Comparison of ENCODE assay signal across 1 cellular context in the genomic region with DNA sequence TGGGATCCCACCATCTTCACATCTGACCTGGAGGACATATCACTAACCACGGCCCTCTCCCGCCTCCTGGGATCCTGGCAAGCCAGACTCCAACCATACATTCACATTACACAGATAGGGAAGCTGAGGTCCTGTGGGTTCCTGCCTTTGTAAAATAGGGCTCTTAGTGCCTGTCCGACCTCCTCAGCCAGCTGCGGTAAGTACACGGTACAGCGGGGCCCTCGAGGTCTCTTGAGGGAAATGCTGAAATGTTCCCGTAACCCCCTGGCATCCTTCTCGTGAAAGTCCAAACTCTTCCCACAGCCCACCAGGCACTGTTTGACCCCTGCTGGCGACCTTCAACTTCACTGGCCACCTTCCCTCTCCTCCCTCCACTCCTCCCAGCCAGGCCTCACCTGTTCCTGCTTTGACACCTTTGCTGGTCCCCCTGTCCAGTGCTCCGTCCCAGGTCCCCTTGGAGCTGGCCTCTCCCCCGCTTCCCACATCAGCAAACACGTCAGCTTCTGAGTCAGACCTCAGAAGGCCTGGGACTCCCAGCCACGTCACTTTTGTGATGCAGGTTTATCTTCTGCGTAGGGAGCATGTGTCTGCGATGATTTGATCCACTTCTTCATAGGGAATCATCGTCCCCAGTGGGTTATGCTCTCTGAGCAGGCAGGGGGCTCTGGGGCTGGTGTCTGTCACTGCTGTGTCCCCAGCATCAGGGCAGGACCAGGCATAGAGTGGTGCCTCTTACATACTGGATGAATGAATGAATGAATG.
TF ChIP-seq lines count a peak whose summit lies in the region.

No MANE protein-coding gene starts in this region.

TF ChIP-seq in K562, 482 proteins besides CTCF, POLR2A, EP300 and RAD21 (continues in another document):
- TF ChIP-seq STAG1 (CRISPR knock-in tag; IDR thresholded peaks at IDR 0.05; ENCODE audit: borderline replicate concordance), result no peak
- peak; percentile 96 for TF ChIP-seq ZNF24 (IDR thresholded peaks at IDR 0.05)
- TF ChIP-seq, protein P1, sequence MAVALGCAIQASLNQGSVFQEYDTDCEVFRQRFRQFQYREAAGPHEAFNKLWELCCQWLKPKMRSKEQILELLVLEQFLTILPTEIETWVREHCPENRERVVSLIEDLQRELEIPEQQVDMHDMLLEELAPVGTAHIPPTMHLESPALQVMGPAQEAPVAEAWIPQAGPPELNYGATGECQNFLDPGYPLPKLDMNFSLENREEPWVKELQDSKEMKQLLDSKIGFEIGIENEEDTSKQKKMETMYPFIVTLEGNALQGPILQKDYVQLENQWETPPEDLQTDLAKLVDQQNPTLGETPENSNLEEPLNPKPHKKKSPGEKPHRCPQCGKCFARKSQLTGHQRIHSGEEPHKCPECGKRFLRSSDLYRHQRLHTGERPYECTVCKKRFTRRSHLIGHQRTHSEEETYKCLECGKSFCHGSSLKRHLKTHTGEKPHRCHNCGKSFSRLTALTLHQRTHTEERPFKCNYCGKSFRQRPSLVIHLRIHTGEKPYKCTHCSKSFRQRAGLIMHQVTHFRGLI (CRISPR knock-in tag; IDR thresholded peaks at IDR 0.05), result no peak
- TF ChIP-seq, protein P2, sequence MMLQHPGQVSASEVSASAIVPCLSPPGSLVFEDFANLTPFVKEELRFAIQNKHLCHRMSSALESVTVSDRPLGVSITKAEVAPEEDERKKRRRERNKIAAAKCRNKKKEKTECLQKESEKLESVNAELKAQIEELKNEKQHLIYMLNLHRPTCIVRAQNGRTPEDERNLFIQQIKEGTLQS (IDR thresholded peaks at IDR 0.05), result peak; percentile 84
- TF ChIP-seq, protein P2 (CRISPR knock-in tag; conservative IDR thresholded peaks at IDR 0.05), result no peak; the same call in 1 of the 2 replicates
- TF ChIP-seq, protein P3, sequence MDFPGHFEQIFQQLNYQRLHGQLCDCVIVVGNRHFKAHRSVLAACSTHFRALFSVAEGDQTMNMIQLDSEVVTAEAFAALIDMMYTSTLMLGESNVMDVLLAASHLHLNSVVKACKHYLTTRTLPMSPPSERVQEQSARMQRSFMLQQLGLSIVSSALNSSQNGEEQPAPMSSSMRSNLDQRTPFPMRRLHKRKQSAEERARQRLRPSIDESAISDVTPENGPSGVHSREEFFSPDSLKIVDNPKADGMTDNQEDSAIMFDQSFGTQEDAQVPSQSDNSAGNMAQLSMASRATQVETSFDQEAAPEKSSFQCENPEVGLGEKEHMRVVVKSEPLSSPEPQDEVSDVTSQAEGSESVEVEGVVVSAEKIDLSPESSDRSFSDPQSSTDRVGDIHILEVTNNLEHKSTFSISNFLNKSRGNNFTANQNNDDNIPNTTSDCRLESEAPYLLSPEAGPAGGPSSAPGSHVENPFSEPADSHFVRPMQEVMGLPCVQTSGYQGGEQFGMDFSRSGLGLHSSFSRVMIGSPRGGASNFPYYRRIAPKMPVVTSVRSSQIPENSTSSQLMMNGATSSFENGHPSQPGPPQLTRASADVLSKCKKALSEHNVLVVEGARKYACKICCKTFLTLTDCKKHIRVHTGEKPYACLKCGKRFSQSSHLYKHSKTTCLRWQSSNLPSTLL (IDR thresholded peaks at IDR 0.05), result no peak
- no peak for TF ChIP-seq CBX5 (IDR thresholded peaks at IDR 0.05; ENCODE audit: borderline replicate concordance, low read depth)
- no peak for TF ChIP-seq POLR3G (IDR thresholded peaks at IDR 0.05; ENCODE audit: extremely low read depth, insufficient read length, insufficient replicate concordance)
- no peak for TF ChIP-seq NR4A1 (CRISPR knock-in tag; IDR thresholded peaks at IDR 0.05)
- TF ChIP-seq NR4A1 (tag; IDR thresholded peaks at IDR 0.05), result no peak
- TF ChIP-seq SMARCE1 (IDR thresholded peaks at IDR 0.05), result peak; percentile 56; the same call in 1 of the 2 replicates
- TF ChIP-seq EGR1 (conservative IDR thresholded peaks at IDR 0.05), result peak; percentile 41; the same call in 1 of the 2 replicates
- TF ChIP-seq TAF7 (tag; IDR thresholded peaks at IDR 0.05), result no peak
- TF ChIP-seq IRF2 (CRISPR knock-in tag; IDR thresholded peaks at IDR 0.05), result no peak
- TF ChIP-seq HDAC2 (IDR thresholded peaks at IDR 0.05), result no peak
- peak; percentile 95 for TF ChIP-seq CREM (IDR thresholded peaks at IDR 0.05; ENCODE audit: low read depth)
- 0 out of 2 replicates have a peak, but pooled peaks have one; percentile 54 for TF ChIP-seq NCOA1 (IDR thresholded peaks at IDR 0.05; ENCODE audit: low read depth)
- TF ChIP-seq, protein P4, sequence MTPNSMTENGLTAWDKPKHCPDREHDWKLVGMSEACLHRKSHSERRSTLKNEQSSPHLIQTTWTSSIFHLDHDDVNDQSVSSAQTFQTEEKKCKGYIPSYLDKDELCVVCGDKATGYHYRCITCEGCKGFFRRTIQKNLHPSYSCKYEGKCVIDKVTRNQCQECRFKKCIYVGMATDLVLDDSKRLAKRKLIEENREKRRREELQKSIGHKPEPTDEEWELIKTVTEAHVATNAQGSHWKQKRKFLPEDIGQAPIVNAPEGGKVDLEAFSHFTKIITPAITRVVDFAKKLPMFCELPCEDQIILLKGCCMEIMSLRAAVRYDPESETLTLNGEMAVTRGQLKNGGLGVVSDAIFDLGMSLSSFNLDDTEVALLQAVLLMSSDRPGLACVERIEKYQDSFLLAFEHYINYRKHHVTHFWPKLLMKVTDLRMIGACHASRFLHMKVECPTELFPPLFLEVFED (CRISPR knock-in tag; conservative IDR thresholded peaks at IDR 0.05), result 0 out of 2 replicates have a peak, but pooled peaks have one; percentile 17
- TF ChIP-seq, protein P5, sequence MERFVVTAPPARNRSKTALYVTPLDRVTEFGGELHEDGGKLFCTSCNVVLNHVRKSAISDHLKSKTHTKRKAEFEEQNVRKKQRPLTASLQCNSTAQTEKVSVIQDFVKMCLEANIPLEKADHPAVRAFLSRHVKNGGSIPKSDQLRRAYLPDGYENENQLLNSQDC (CRISPR knock-in tag; IDR thresholded peaks at IDR 0.05), result no peak
- TF ChIP-seq MTA3 (IDR thresholded peaks at IDR 0.05; ENCODE audit: borderline replicate concordance), result 0 out of 2 replicates have a peak, but pooled peaks have one; percentile 30
- TF ChIP-seq, protein P6, sequence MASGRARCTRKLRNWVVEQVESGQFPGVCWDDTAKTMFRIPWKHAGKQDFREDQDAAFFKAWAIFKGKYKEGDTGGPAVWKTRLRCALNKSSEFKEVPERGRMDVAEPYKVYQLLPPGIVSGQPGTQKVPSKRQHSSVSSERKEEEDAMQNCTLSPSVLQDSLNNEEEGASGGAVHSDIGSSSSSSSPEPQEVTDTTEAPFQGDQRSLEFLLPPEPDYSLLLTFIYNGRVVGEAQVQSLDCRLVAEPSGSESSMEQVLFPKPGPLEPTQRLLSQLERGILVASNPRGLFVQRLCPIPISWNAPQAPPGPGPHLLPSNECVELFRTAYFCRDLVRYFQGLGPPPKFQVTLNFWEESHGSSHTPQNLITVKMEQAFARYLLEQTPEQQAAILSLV (tag; IDR thresholded peaks at IDR 0.05), result no peak
- TF ChIP-seq ATF1 (CRISPR knock-in tag; IDR thresholded peaks at IDR 0.05), result no peak
- peak; percentile 78 for TF ChIP-seq ATF1 (tag; IDR thresholded peaks at IDR 0.05)
- no peak for TF ChIP-seq HNRNPUL1 (IDR thresholded peaks at IDR 0.05; ENCODE audit: low read length)
- TF ChIP-seq, protein P7, sequence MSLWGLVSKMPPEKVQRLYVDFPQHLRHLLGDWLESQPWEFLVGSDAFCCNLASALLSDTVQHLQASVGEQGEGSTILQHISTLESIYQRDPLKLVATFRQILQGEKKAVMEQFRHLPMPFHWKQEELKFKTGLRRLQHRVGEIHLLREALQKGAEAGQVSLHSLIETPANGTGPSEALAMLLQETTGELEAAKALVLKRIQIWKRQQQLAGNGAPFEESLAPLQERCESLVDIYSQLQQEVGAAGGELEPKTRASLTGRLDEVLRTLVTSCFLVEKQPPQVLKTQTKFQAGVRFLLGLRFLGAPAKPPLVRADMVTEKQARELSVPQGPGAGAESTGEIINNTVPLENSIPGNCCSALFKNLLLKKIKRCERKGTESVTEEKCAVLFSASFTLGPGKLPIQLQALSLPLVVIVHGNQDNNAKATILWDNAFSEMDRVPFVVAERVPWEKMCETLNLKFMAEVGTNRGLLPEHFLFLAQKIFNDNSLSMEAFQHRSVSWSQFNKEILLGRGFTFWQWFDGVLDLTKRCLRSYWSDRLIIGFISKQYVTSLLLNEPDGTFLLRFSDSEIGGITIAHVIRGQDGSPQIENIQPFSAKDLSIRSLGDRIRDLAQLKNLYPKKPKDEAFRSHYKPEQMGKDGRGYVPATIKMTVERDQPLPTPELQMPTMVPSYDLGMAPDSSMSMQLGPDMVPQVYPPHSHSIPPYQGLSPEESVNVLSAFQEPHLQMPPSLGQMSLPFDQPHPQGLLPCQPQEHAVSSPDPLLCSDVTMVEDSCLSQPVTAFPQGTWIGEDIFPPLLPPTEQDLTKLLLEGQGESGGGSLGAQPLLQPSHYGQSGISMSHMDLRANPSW (CRISPR knock-in tag; IDR thresholded peaks at IDR 0.05), result no peak
- TF ChIP-seq L3MBTL2 (IDR thresholded peaks at IDR 0.05), result peak; percentile 55
- 0 out of 2 replicates have a peak, but pooled peaks have one; percentile 11 for TF ChIP-seq MTA1 (IDR thresholded peaks at IDR 0.05; ENCODE audit: borderline replicate concordance)
- no peak for TF ChIP-seq MECOM (CRISPR knock-in tag; IDR thresholded peaks at IDR 0.05)
- TF ChIP-seq NFIX (CRISPR knock-in tag; IDR thresholded peaks at IDR 0.05; ENCODE audit: low read depth), result no peak
- TF ChIP-seq, protein P8, sequence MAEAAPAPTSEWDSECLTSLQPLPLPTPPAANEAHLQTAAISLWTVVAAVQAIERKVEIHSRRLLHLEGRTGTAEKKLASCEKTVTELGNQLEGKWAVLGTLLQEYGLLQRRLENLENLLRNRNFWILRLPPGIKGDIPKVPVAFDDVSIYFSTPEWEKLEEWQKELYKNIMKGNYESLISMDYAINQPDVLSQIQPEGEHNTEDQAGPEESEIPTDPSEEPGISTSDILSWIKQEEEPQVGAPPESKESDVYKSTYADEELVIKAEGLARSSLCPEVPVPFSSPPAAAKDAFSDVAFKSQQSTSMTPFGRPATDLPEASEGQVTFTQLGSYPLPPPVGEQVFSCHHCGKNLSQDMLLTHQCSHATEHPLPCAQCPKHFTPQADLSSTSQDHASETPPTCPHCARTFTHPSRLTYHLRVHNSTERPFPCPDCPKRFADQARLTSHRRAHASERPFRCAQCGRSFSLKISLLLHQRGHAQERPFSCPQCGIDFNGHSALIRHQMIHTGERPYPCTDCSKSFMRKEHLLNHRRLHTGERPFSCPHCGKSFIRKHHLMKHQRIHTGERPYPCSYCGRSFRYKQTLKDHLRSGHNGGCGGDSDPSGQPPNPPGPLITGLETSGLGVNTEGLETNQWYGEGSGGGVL (CRISPR knock-in tag; IDR thresholded peaks at IDR 0.05), result no peak
- peak; percentile 78 for TF ChIP-seq JUND (IDR thresholded peaks at IDR 0.05; ENCODE audit: borderline replicate concordance, low read depth, low read length)
- peak; percentile 68; the same call in 1 of the 3 replicates for TF ChIP-seq JUND (tag; IDR thresholded peaks at IDR 0.05; ENCODE audit: borderline replicate concordance, low read depth, low read length)
- no peak for TF ChIP-seq HOXB6 (CRISPR knock-in tag; IDR thresholded peaks at IDR 0.05; ENCODE audit: borderline replicate concordance)
- TF ChIP-seq DPF2 (IDR thresholded peaks at IDR 0.05), result peak; percentile 40; the same call in 1 of the 2 replicates
- TF ChIP-seq, protein P9, sequence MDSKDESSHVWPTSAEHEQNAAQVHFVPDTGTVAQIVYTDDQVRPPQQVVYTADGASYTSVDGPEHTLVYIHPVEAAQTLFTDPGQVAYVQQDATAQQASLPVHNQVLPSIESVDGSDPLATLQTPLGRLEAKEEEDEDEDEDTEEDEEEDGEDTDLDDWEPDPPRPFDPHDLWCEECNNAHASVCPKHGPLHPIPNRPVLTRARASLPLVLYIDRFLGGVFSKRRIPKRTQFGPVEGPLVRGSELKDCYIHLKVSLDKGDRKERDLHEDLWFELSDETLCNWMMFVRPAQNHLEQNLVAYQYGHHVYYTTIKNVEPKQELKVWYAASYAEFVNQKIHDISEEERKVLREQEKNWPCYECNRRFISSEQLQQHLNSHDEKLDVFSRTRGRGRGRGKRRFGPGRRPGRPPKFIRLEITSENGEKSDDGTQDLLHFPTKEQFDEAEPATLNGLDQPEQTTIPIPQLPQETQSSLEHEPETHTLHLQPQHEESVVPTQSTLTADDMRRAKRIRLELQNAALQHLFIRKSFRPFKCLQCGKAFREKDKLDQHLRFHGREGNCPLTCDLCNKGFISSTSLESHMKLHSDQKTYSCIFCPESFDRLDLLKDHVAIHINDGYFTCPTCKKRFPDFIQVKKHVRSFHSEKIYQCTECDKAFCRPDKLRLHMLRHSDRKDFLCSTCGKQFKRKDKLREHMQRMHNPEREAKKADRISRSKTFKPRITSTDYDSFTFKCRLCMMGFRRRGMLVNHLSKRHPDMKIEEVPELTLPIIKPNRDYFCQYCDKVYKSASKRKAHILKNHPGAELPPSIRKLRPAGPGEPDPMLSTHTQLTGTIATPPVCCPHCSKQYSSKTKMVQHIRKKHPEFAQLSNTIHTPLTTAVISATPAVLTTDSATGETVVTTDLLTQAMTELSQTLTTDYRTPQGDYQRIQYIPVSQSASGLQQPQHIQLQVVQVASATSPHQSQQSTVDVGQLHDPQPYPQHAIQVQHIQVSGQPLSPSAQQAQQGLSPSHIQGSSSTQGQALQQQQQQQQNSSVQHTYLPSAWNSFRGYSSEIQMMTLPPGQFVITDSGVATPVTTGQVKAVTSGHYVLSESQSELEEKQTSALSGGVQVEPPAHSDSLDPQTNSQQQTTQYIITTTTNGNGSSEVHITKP (IDR thresholded peaks at IDR 0.05; ENCODE audit: partially characterized antibody), result peak; percentile 34
- no peak for TF ChIP-seq TBP (optimal IDR thresholded peaks at IDR 0.05; ENCODE audit: low read depth, low read length)
- no peak for TF ChIP-seq KLF13 (tag; IDR thresholded peaks at IDR 0.05; ENCODE audit: borderline replicate concordance, low read depth)
- no peak for TF ChIP-seq CHCHD3 (CRISPR knock-in tag; IDR thresholded peaks at IDR 0.05)
- peak; percentile 89 for TF ChIP-seq CREB1 (IDR thresholded peaks at IDR 0.05)
- peak; percentile 90 for TF ChIP-seq CREB1 (CRISPR knock-in tag; IDR thresholded peaks at IDR 0.05)
- TF ChIP-seq, protein P10, sequence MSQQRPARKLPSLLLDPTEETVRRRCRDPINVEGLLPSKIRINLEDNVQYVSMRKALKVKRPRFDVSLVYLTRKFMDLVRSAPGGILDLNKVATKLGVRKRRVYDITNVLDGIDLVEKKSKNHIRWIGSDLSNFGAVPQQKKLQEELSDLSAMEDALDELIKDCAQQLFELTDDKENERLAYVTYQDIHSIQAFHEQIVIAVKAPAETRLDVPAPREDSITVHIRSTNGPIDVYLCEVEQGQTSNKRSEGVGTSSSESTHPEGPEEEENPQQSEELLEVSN (IDR thresholded peaks at IDR 0.05; ENCODE audit: borderline replicate concordance in 1 of 2, extremely low read depth in 1 of 2, insufficient read depth in 1 of 2, insufficient read length in 1 of 2, low read depth in 1 of 2, low read length in 1 of 2, poor library complexity in 1 of 2, severe bottlenecking in 1 of 2), result no peak
- TF ChIP-seq, protein P11, sequence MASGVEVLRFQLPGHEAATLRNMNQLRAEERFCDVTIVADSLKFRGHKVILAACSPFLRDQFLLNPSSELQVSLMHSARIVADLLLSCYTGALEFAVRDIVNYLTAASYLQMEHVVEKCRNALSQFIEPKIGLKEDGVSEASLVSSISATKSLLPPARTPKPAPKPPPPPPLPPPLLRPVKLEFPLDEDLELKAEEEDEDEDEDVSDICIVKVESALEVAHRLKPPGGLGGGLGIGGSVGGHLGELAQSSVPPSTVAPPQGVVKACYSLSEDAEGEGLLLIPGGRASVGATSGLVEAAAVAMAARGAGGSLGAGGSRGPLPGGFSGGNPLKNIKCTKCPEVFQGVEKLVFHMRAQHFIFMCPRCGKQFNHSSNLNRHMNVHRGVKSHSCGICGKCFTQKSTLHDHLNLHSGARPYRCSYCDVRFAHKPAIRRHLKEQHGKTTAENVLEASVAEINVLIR (CRISPR knock-in tag; IDR thresholded peaks at IDR 0.05), result peak; percentile 47; the same call in 1 of the 2 replicates
- peak; percentile 51; the same call in 1 of the 2 replicates for TF ChIP-seq SMARCA4 (IDR thresholded peaks at IDR 0.05)
